8 cellular contexts compared by ENCODE assay signal in the genomic region with DNA sequence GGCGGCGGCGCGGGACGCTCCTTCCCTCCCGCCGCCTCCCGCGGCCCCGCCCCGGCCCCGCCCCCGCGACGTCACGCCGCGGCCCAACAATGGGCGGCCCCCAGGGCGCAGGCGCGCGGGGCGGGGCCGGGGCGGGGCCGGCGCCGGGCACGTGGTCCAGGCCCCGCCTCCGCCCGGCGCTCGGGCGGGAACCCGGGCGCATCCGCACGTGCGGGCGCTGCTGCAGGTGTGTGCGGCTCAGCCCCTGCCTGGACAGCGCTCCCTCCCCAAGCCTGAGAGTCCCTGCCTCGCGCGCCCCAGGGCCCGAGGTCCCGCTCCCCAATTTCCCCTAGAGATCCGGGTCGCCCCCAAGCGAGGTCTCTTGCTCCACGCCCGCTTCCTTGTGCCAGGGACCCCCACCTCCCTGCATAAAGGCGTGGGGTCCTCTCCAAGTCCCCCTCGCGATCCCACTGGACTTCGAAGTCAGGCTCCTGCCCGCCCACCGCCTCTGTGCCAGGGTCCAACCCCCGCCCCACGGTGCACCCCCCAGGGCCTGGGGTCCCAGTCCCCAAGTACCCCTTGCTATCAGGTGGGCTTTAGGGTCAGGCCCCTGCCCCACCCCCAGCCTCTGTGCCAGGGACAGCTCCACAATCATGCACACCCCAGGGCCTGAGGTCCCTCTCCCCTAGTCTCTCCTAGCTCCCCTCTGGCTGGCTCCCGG. TPM values are rescaled to one million over a fixed set of nuclear protein-coding genes. Genes with fewer than 3 reads are reported as not detected.
DNase-seq lines count a peak whose midpoint lies in the region; ATAC-seq and TF ChIP-seq lines count a peak whose summit lies in the region.

A gene (minus strand): TSS at position 6 of the 700 bp plus-strand sequence. CDS start 267 bp downstream, outside the sequence.

- POLR2A ChIA-PET in RWPE1 (lab: Yijun Ruan, JAX; ENCODE audit: low non-redundant PET): no interaction called here

- H3K27me3 Mint-ChIP-seq in neural crest cell (ENCODE audit: low read depth): peaks cover 24% of the 10 kb centered on the region

- CTCF ChIA-PET in RWPE1 (lab: Yijun Ruan, JAX): interaction anchor here (1.1 kb wide), 1 partner anchor 23 kb away, joined by 3 read pairs; no protein-coding TSS in a partner anchor

- H3K36me3 Mint-ChIP-seq in neural crest cell (ENCODE audit: low read depth): peaks cover 5% of the 10 kb centered on the region

- DNase-seq in RWPE1 (ENCODE audit: low spot score) (peak; percentile 94), fibroblast of peridontal ligament (ENCODE audit: extremely low read depth) (peak; percentile 32), neural crest cell (ENCODE audit: low read depth, low spot score) (peak; percentile 57)
- peak; percentile 93 for DNase-seq in activated effector memory CD4-positive, alpha-beta T cell treated with anti-CD3 and anti-CD28 coated beads, Interleukin-2, amount 50 U/mL, for 16 hours
- DNase-seq in stimulated activated naive CD8-positive, alpha-beta T cell treated with anti-CD3 and anti-CD28 coated beads, Interleukin-15, Interleukin-2, amounts not matched to agents 100 U/mL and 50 U/mL, for 24 hours: peak; percentile 87

- no peaks in the 10 kb centered on the region for H3K9me3 Mint-ChIP-seq in neural crest cell

- TF ChIP-seq CTCF in RWPE1 (conservative IDR thresholded peaks at IDR 0.05; ENCODE audit: low read depth): no peak
- no peak for TF ChIP-seq CTCF in neural crest cell (conservative IDR thresholded peaks at IDR 0.05)

- ATAC-seq in GM18498 (IDR thresholded peaks at IDR 0.05; ENCODE audit: unreplicated experiment) (peak; percentile 78), HG03460 (IDR thresholded peaks at IDR 0.05; ENCODE audit: unreplicated experiment) (peak; percentile 67), GM21619 (IDR thresholded peaks at IDR 0.05; ENCODE audit: unreplicated experiment) (no peak)
- ATAC-seq in stimulated activated naive CD8-positive, alpha-beta T cell treated with anti-CD3 and anti-CD28 coated beads, Interleukin-15, Interleukin-2, amounts not matched to agents 100 U/mL and 50 U/mL, for 24 hours: peak; percentile 75

- H3K4me1 Mint-ChIP-seq in neural crest cell: peaks cover 17% of the 10 kb centered on the region

- peak within 1 kb of the TSS; percentile 88 for H3K4me3 Mint-ChIP-seq in neural crest cell

- H3K27ac ChIP-seq in RWPE1: peak within 1 kb of the TSS; percentile 89

- peak within 1 kb of the TSS; percentile 94 for H3K27ac Mint-ChIP-seq in neural crest cell (ENCODE audit: unreplicated experiment)

RNA-seq across cellular contexts. Expression of the gene that starts here (rescaled TPM):
- total RNA-seq in neural crest cell: 102 and 103 TPM in 2 replicates

Comparison
In these comparisons a context has a peak if more than half of its experiments do, and no peak if none do; other contexts are left out.
1. DNase-seq: peak in every context shown above with its lines; median percentile 94 in RWPE1; 93 in activated effector memory CD4-positive, alpha-beta T cell treated with anti-CD3 and anti-CD28 coated beads, Interleukin-2, amount 50 U/mL, for 16 hours; 87 in stimulated activated naive CD8-positive, alpha-beta T cell treated with anti-CD3 and anti-CD28 coated beads, Interleukin-15, Interleukin-2, amounts not matched to agents 100 U/mL and 50 U/mL, for 24 hours; 57 in neural crest cell; 32 in fibroblast of peridontal ligament.